In genomic region chr18:9876867-9877654, GRCh38 we compare ENCODE assay signal across 9 cellular contexts. TPM values are rescaled to one million over a fixed set of nuclear protein-coding genes. Genes with fewer than 3 reads are reported as not detected.
DNase-seq lines count a peak whose midpoint lies in the region; ATAC-seq and TF ChIP-seq lines count a peak whose summit lies in the region.
"Had no signal": no experiment of that assay in that cellular context is flagged by ENCODE, and none has a peak within 500 bp of the region (broad histone marks: within the 10 kb centered on the region; RNA-seq: fewer than 3 reads in every experiment).

No MANE protein-coding gene starts in this region.

- H3K36me3 Mint-ChIP-seq in chondrocyte (ENCODE audit: low read depth): no peaks in the 10 kb centered on the region

- DNase-seq in AG10803 (ENCODE audit: low read depth) (peak; percentile 83), LHCN-M2 (ENCODE audit: low read depth) (peak; percentile 87), chondrocyte (ENCODE audit: low spot score) (no peak), pons (ENCODE audit: low spot score) (no peak)
- DNase-seq in stimulated activated naive CD4-positive, alpha-beta T cell treated with Interleukin-2 at 50 U/mL for 16 hours (lab: John Stamatoyannopoulos, UW): no peak

- H3K4me3 Mint-ChIP-seq in chondrocyte (ENCODE audit: unreplicated experiment): peak overlapping the region; percentile 51
- H3K4me3 Mint-ChIP-seq: dendritic cell treated with granulocyte-macrophage colony-stimulating factor and Interleukin-4, amounts not matched to agents 40 ng/mL and 50 ng/mL, for 4 days had no signal

- no peaks in the 10 kb centered on the region for H3K27me3 ChIP-seq in mucosa of stomach (ENCODE audit: control insufficient read depth, insufficient read depth, low read length)

- H3K9ac ChIP-seq in mucosa of stomach (ENCODE audit: low read length): peak overlapping the region; percentile 61

- H3K4me1 ChIP-seq in mucosa of stomach (ENCODE audit: control insufficient read depth, insufficient read depth, low read length): peaks cover 12% of the 10 kb centered on the region

- no peak for ATAC-seq in HG03571 (IDR thresholded peaks at IDR 0.05; ENCODE audit: unreplicated experiment)
- no peak for ATAC-seq in HG02970 (IDR thresholded peaks at IDR 0.05; ENCODE audit: low FRiP score, unreplicated experiment)

- TF ChIP-seq CTCF in AG10803 (conservative IDR thresholded peaks at IDR 0.05; ENCODE audit: low read length): no peak
- no peak for TF ChIP-seq CTCF in chondrocyte (IDR thresholded peaks at IDR 0.05)

- H3K36me3 ChIP-seq in mucosa of stomach (ENCODE audit: control insufficient read depth, insufficient read depth, low read length): no peaks in the 10 kb centered on the region

- H3K4me1 Mint-ChIP-seq in chondrocyte (ENCODE audit: low read depth): peaks cover 19% of the 10 kb centered on the region

- H3K27ac Mint-ChIP-seq in chondrocyte (ENCODE audit: unreplicated experiment): peak overlapping the region; percentile 93
- H3K27ac Mint-ChIP-seq: dendritic cell treated with granulocyte-macrophage colony-stimulating factor and Interleukin-4, amounts not matched to agents 40 ng/mL and 50 ng/mL, for 4 days had no signal

- H3K4me3 ChIP-seq in AG10803 (ENCODE audit: low read length): peak overlapping the region; percentile 35
- no peak overlapping the region for H3K4me3 ChIP-seq in mucosa of stomach (ENCODE audit: low read length)

- no peaks in the 10 kb centered on the region for H3K9me3 Mint-ChIP-seq in chondrocyte (ENCODE audit: low read depth)
- H3K9me3 Mint-ChIP-seq: dendritic cell treated with granulocyte-macrophage colony-stimulating factor and Interleukin-4, amounts not matched to agents 40 ng/mL and 50 ng/mL, for 4 days had no signal

- no peaks in the 10 kb centered on the region for H3K9me3 ChIP-seq in mucosa of stomach (ENCODE audit: control insufficient read depth, low read length)

- H3K27me3 Mint-ChIP-seq in chondrocyte (ENCODE audit: low read depth): no peaks in the 10 kb centered on the region
- H3K27me3 Mint-ChIP-seq: dendritic cell treated with granulocyte-macrophage colony-stimulating factor and Interleukin-4, amounts not matched to agents 40 ng/mL and 50 ng/mL, for 4 days had no signal

RNA-seq across cellular contexts. Expression of gene TXNDC2, which starts 8.7 kb away (rescaled TPM):
- total RNA-seq in LHCN-M2 (2014; rRNA removed) (0.32 and 0.63 TPM in 2 replicates), chondrocyte (0.17 to 0.41 TPM (median 0.28 TPM) in 3 replicates)
- 0.13 TPM for polyA plus RNA-seq in LHCN-M2 (2012)

RNA-seq across cellular contexts. Expression of gene VAPA, which starts 36.8 kb away (rescaled TPM):
- 246 and 273 TPM in 2 replicates for total RNA-seq in LHCN-M2 (2014; rRNA removed)
- 116 TPM for polyA plus RNA-seq in LHCN-M2 (2012)
- total RNA-seq in chondrocyte: 125 to 143 TPM (median 141 TPM) in 3 replicates

Comparison
In these comparisons a context has a peak if more than half of its experiments do, and no peak if none do; other contexts are left out.
1. DNase-seq: peak in AG10803 (single experiment) and LHCN-M2 (single experiment); none in chondrocyte (single experiment), stimulated activated naive CD4-positive, alpha-beta T cell treated with Interleukin-2 at 50 U/mL for 16 hours (single experiment) and pons (single experiment).